Comparison of ENCODE assay signal across 20 cellular contexts in genomic region chr11:46327829-46328228, GRCh38. TPM values are rescaled to one million over a fixed set of nuclear protein-coding genes. Genes with fewer than 3 reads are reported as not detected.
"Had no signal": no experiment of that assay in that cellular context is flagged by ENCODE, and none has a peak within 500 bp of the region (broad histone marks: within the 10 kb centered on the region; RNA-seq: fewer than 3 reads in every experiment).

No MANE protein-coding gene starts in this region.

- H3K36me3 Mint-ChIP-seq: activated CD4-positive, alpha-beta memory T cell treated with anti-CD3 and anti-CD28 coated beads for 36 hours; activated naive CD8-positive, alpha-beta T cell treated with anti-CD3 and anti-CD28 coated beads for 36 hours; mesothelial cell of epicardium; stimulated activated naive B cell treated with anti-CD40 and anti-IgM and Interleukin-4, amounts not matched to agents 10 μg/mL and 1 μg/mL and 100 μg/mL, for 72 hours; WTC11 had no signal

- H3K27ac ChIP-seq: foreskin keratinocyte, lower lobe of right lung, thoracic aorta had no signal

- H3K9me3 ChIP-seq: lower lobe of right lung, thoracic aorta had no signal

- H3K27ac Mint-ChIP-seq: activated CD4-positive, alpha-beta memory T cell treated with anti-CD3 and anti-CD28 coated beads for 36 hours; activated CD4-positive, alpha-beta T cell treated with anti-CD3 and anti-CD28 coated beads for 36 hours; activated naive CD8-positive, alpha-beta T cell treated with anti-CD3 and anti-CD28 coated beads for 36 hours; activated T-helper 1 cell treated with anti-CD3 and anti-CD28 coated beads, Interleukin-12 subunit alpha, Interleukin-12 subunit beta, Interleukin-2, Interleukin-4 antibody, amounts not matched to agents 30 ng/mL and 10 ng/mL and 1 ng/mL, durations not matched to agents 14 hours and 24 hours and 36 hours; endodermal cell; mesothelial cell of epicardium; nephron; stimulated activated naive B cell treated with anti-CD40 and anti-IgM and Interleukin-4, amounts not matched to agents 10 μg/mL and 1 μg/mL and 100 μg/mL, for 72 hours; T-helper 2 cell treated with Interferon-gamma antibody and Interleukin-4, amounts not matched to agents 5 μg/mL and 100 μg/mL, for 36 hours; WTC11 had no signal

- ATAC-seq: activated CD4-positive, alpha-beta T cell treated with anti-CD3 and anti-CD28 coated beads for 36 hours; foreskin keratinocyte; lower lobe of right lung; stimulated activated naive B cell treated with anti-CD40 and anti-IgM and Interleukin-4, amounts not matched to agents 10 μg/mL and 1 μg/mL and 100 μg/mL, for 72 hours; WTC11 had no signal

- H3K27me3 Mint-ChIP-seq: activated CD4-positive, alpha-beta memory T cell treated with anti-CD3 and anti-CD28 coated beads for 36 hours; activated CD4-positive, alpha-beta T cell treated with anti-CD3 and anti-CD28 coated beads for 36 hours; activated naive CD8-positive, alpha-beta T cell treated with anti-CD3 and anti-CD28 coated beads for 36 hours had no signal

- H3K36me3 ChIP-seq: lower lobe of right lung, thoracic aorta had no signal

- DNase-seq: activated CD4-positive, alpha-beta memory T cell treated with anti-CD3 and anti-CD28 coated beads for 36 hours; activated CD4-positive, alpha-beta T cell treated with anti-CD3 and anti-CD28 coated beads for 36 hours; activated gamma-delta T cell treated with Interleukin-2 at 50 U/mL for 16 hours; activated naive CD8-positive, alpha-beta T cell treated with anti-CD3 and anti-CD28 coated beads for 36 hours; activated T-cell treated with anti-CD3 and anti-CD28 coated beads for 4 hours; amniotic stem cell; endodermal cell; foreskin keratinocyte; hypothalamus; islet precursor cell; lower lobe of right lung; nucleus accumbens; posterior cingulate gyrus; stimulated activated naive B cell treated with anti-CD40 and anti-IgM and Interleukin-4, amounts not matched to agents 10 μg/mL and 1 μg/mL and 100 μg/mL, for 72 hours had no signal

- H3K9me3 Mint-ChIP-seq: activated CD4-positive, alpha-beta memory T cell treated with anti-CD3 and anti-CD28 coated beads for 36 hours; activated naive CD8-positive, alpha-beta T cell treated with anti-CD3 and anti-CD28 coated beads for 36 hours; activated T-helper 1 cell treated with anti-CD3 and anti-CD28 coated beads, Interleukin-12 subunit alpha, Interleukin-12 subunit beta, Interleukin-2, Interleukin-4 antibody, amounts not matched to agents 30 ng/mL and 10 ng/mL and 1 ng/mL, durations not matched to agents 14 hours and 24 hours and 36 hours; endodermal cell; mesothelial cell of epicardium; nephron; stimulated activated naive B cell treated with anti-CD40 and anti-IgM and Interleukin-4, amounts not matched to agents 10 μg/mL and 1 μg/mL and 100 μg/mL, for 72 hours; T-helper 2 cell treated with Interferon-gamma antibody and Interleukin-4, amounts not matched to agents 5 μg/mL and 100 μg/mL, for 36 hours; WTC11 had no signal

- H3K4me3 Mint-ChIP-seq: activated CD4-positive, alpha-beta memory T cell treated with anti-CD3 and anti-CD28 coated beads for 36 hours; activated CD4-positive, alpha-beta T cell treated with anti-CD3 and anti-CD28 coated beads for 36 hours; activated naive CD8-positive, alpha-beta T cell treated with anti-CD3 and anti-CD28 coated beads for 36 hours; activated T-helper 1 cell treated with anti-CD3 and anti-CD28 coated beads, Interleukin-12 subunit alpha, Interleukin-12 subunit beta, Interleukin-2, Interleukin-4 antibody, amounts not matched to agents 30 ng/mL and 10 ng/mL and 1 ng/mL, durations not matched to agents 14 hours and 24 hours and 36 hours; endodermal cell; mesothelial cell of epicardium; nephron; stimulated activated naive B cell treated with anti-CD40 and anti-IgM and Interleukin-4, amounts not matched to agents 10 μg/mL and 1 μg/mL and 100 μg/mL, for 72 hours; T-helper 2 cell treated with Interferon-gamma antibody and Interleukin-4, amounts not matched to agents 5 μg/mL and 100 μg/mL, for 36 hours; WTC11 had no signal

- H3K4me3 ChIP-seq: lower lobe of right lung, thoracic aorta had no signal

- H3K4me1 ChIP-seq: foreskin keratinocyte had no signal

RNA-seq across cellular contexts. Expression of gene CREB3L1, which starts 50.4 kb away (rescaled TPM):
- total RNA-seq: activated CD4-positive, alpha-beta memory T cell treated with anti-CD3 and anti-CD28 coated beads for 36 hours had no signal
